ENCODE assay signal across 26 cellular contexts in genomic region chr5:133081716-133082115, GRCh38. TPM values are rescaled to one million over a fixed set of nuclear protein-coding genes. Genes with fewer than 3 reads are reported as not detected.
DNase-seq lines count a peak whose midpoint lies in the region; ATAC-seq lines count a peak whose summit lies in the region.
"Had no signal": no experiment of that assay in that cellular context is flagged by ENCODE, and none has a peak within 500 bp of the region (broad histone marks: within the 10 kb centered on the region; RNA-seq: fewer than 3 reads in every experiment).

No MANE protein-coding gene starts in this region.

- peak overlapping the region; percentile 9 for H3K9ac ChIP-seq in mesenchymal stem cell (ENCODE audit: low read length)

- no peak overlapping the region for H2BK120ac ChIP-seq in mesenchymal stem cell (ENCODE audit: low read depth, low read length)

- H4K91ac ChIP-seq in mesenchymal stem cell (ENCODE audit: low read length) = no peak overlapping the region

- H3K14ac ChIP-seq in mesenchymal stem cell (ENCODE audit: low read length in 2 of 2) = no peak overlapping the region

- no peaks in the 10 kb centered on the region for H3K9me3 Mint-ChIP-seq in T-helper 1 cell treated with Interleukin-12 subunit alpha and Interleukin-12 subunit beta and Interleukin-4 antibody, amounts not matched to agents 30 μg/mL and 1 μg/mL, for 36 hours
- peaks cover 0 to 1% (median 0%) of the 10 kb centered on the region in 7 donors for H3K9me3 Mint-ChIP-seq in CD4-positive, CD25-positive, alpha-beta regulatory T cell
- no peaks in the 10 kb centered on the region for H3K9me3 Mint-ChIP-seq in activated T-helper 17 cell treated with anti-CD3 and anti-CD28 coated beads, Interleukin-2, amount 50 U/mL, for 72 hours
- H3K9me3 Mint-ChIP-seq: activated naive CD4-positive, alpha-beta T cell treated with anti-CD3 and anti-CD28 coated beads for 36 hours; HFFc6; stimulated activated naive CD8-positive, alpha-beta T cell treated with anti-CD3 and anti-CD28 coated beads, Interleukin-15, amount 100 ng/mL, for 72 hours had no signal

- no peak overlapping the region for H3K27ac ChIP-seq in CD4-positive, CD25-positive, alpha-beta regulatory T cell (ENCODE audit: insufficient read depth, low read length, poor library complexity, severe bottlenecking)
- no peak overlapping the region for H3K27ac ChIP-seq in mesenchymal stem cell (ENCODE audit: low read length, poor library complexity, severe bottlenecking)
- H3K27ac ChIP-seq: 22Rv1, esophagus muscularis mucosa, tibial artery had no signal

- H3K36me3 Mint-ChIP-seq in T-helper 1 cell treated with Interleukin-12 subunit alpha and Interleukin-12 subunit beta and Interleukin-4 antibody, amounts not matched to agents 30 μg/mL and 1 μg/mL, for 36 hours (ENCODE audit: low read depth) = peaks cover 19% of the 10 kb centered on the region
- H3K36me3 Mint-ChIP-seq in CD4-positive, CD25-positive, alpha-beta regulatory T cell = peaks cover 31% of the 10 kb centered on the region
- H3K36me3 Mint-ChIP-seq in activated T-helper 17 cell treated with anti-CD3 and anti-CD28 coated beads, Interleukin-2, amount 50 U/mL, for 72 hours (ENCODE audit: low read depth) = peaks cover 98% of the 10 kb centered on the region

- no peak overlapping the region for H3K4me3 ChIP-seq in CD4-positive, CD25-positive, alpha-beta regulatory T cell (ENCODE audit: low read depth, low read length)
- no peak overlapping the region for H3K4me3 ChIP-seq in mesenchymal stem cell (ENCODE audit: insufficient read depth in 1 of 2, low read depth in 1 of 2, low read length in 2 of 2)
- H3K4me3 ChIP-seq: esophagus muscularis mucosa, tibial artery had no signal

- H3K18ac ChIP-seq in mesenchymal stem cell (ENCODE audit: low read depth in 1 of 2, low read length in 2 of 2) = no peak overlapping the region

- H3K4me3 Mint-ChIP-seq in T-helper 1 cell treated with Interleukin-12 subunit alpha and Interleukin-12 subunit beta and Interleukin-4 antibody, amounts not matched to agents 30 μg/mL and 1 μg/mL, for 36 hours = no peak overlapping the region
- no peak overlapping the region for H3K4me3 Mint-ChIP-seq in CD4-positive, CD25-positive, alpha-beta regulatory T cell
- no peak overlapping the region for H3K4me3 Mint-ChIP-seq in activated T-helper 17 cell treated with anti-CD3 and anti-CD28 coated beads, Interleukin-2, amount 50 U/mL, for 72 hours
- H3K4me3 Mint-ChIP-seq: activated naive CD4-positive, alpha-beta T cell treated with anti-CD3 and anti-CD28 coated beads for 36 hours; B cell; HFFc6; stimulated activated naive CD8-positive, alpha-beta T cell treated with anti-CD3 and anti-CD28 coated beads, Interleukin-15, amount 100 ng/mL, for 72 hours had no signal

- DNase-seq in T-helper 1 cell (no peak), mesenchymal stem cell (no peak), NCI-H2107 (lab: John Stamatoyannopoulos, UW) (no peak), mucosa of gallbladder (ENCODE audit: low spot score) (no peak)
- no peak for DNase-seq in CD4-positive, CD25-positive, alpha-beta regulatory T cell
- DNase-seq: activated CD4-positive, CD25-positive, alpha-beta regulatory T cell treated with anti-CD3 and anti-CD28 coated beads, Interleukin-2, amount 50 U/mL, for 72 hours; activated naive CD4-positive, alpha-beta T cell treated with anti-CD3 and anti-CD28 coated beads for 36 hours; DMS79 treated with DMSO at 0.1 percent for 48 hours; effector memory CD4-positive, alpha-beta T cell; HFFc6; islet precursor cell; NCI-H187 treated with DMSO at 0.1 percent for 48 hours; NCI-H345; NCI-H774; retina; SHP77; stimulated activated CD4-positive, alpha-beta T cell treated with anti-CD3 and anti-CD28 coated beads, Interleukin-4, amount 100 ng/mL, for 24 hours; stimulated activated naive CD8-positive, alpha-beta T cell treated with anti-CD3 and anti-CD28 coated beads, Interleukin-15, amount 100 ng/mL, for 72 hours; SW 1271; tibial artery had no signal

- no peaks in the 10 kb centered on the region for H3K9me3 ChIP-seq in CD4-positive, CD25-positive, alpha-beta regulatory T cell (ENCODE audit: control insufficient read depth in 2 of 2, low read length in 2 of 2)
- H3K9me3 ChIP-seq in mesenchymal stem cell (ENCODE audit: control insufficient read depth, low read length) = no peaks in the 10 kb centered on the region
- H3K9me3 ChIP-seq: esophagus muscularis mucosa, tibial artery had no signal

- no peak overlapping the region for H4K8ac ChIP-seq in mesenchymal stem cell (ENCODE audit: low read length)

- ATAC-seq in CD4-positive, CD25-positive, alpha-beta regulatory T cell (ENCODE audit: low read depth in 2 of 2) = no peak
- no peak for ATAC-seq in activated T-helper 17 cell treated with anti-CD3 and anti-CD28 coated beads, Interleukin-2, amount 50 U/mL, for 72 hours (replicated peaks)
- no peak for ATAC-seq in GM21737 (IDR thresholded peaks at IDR 0.05; ENCODE audit: unreplicated experiment)
- ATAC-seq: stimulated activated naive CD8-positive, alpha-beta T cell treated with anti-CD3 and anti-CD28 coated beads, Interleukin-15, amount 100 ng/mL, for 72 hours had no signal

- H2AFZ ChIP-seq in mesenchymal stem cell (ENCODE audit: low read depth, low read length) = no peak overlapping the region

- peaks cover 9% of the 10 kb centered on the region for H3K4me1 Mint-ChIP-seq in T-helper 1 cell treated with Interleukin-12 subunit alpha and Interleukin-12 subunit beta and Interleukin-4 antibody, amounts not matched to agents 30 μg/mL and 1 μg/mL, for 36 hours (ENCODE audit: low read depth)
- peaks cover 22 to 44% (median 33%) of the 10 kb centered on the region in 4 donors for H3K4me1 Mint-ChIP-seq in CD4-positive, CD25-positive, alpha-beta regulatory T cell
- peaks cover 8% of the 10 kb centered on the region for H3K4me1 Mint-ChIP-seq in activated T-helper 17 cell treated with anti-CD3 and anti-CD28 coated beads, Interleukin-2, amount 50 U/mL, for 72 hours

- no peaks in the 10 kb centered on the region for H3K27me3 Mint-ChIP-seq in T-helper 1 cell treated with Interleukin-12 subunit alpha and Interleukin-12 subunit beta and Interleukin-4 antibody, amounts not matched to agents 30 μg/mL and 1 μg/mL, for 36 hours (ENCODE audit: low read depth)
- no peaks in the 10 kb centered on the region for H3K27me3 Mint-ChIP-seq in CD4-positive, CD25-positive, alpha-beta regulatory T cell
- H3K27me3 Mint-ChIP-seq in activated T-helper 17 cell treated with anti-CD3 and anti-CD28 coated beads, Interleukin-2, amount 50 U/mL, for 72 hours = no peaks in the 10 kb centered on the region
- H3K27me3 Mint-ChIP-seq: B cell; stimulated activated naive CD8-positive, alpha-beta T cell treated with anti-CD3 and anti-CD28 coated beads, Interleukin-15, amount 100 ng/mL, for 72 hours had no signal

- H2BK15ac ChIP-seq in mesenchymal stem cell (ENCODE audit: low read depth, poor library complexity, severe bottlenecking) = no peak overlapping the region

- H3K79me1 ChIP-seq in mesenchymal stem cell (replicated peaks; ENCODE audit: low read length, poor library complexity, severe bottlenecking) = peaks cover 5% of the 10 kb centered on the region

- no peaks in the 10 kb centered on the region for H3K4me1 ChIP-seq in CD4-positive, CD25-positive, alpha-beta regulatory T cell (ENCODE audit: control insufficient read depth, insufficient read depth, low read length, poor library complexity, severe bottlenecking)
- no peaks in the 10 kb centered on the region for H3K4me1 ChIP-seq in mesenchymal stem cell (ENCODE audit: control insufficient read depth, insufficient read depth, low read depth, low read length)

- H3K27ac Mint-ChIP-seq in T-helper 1 cell treated with Interleukin-12 subunit alpha and Interleukin-12 subunit beta and Interleukin-4 antibody, amounts not matched to agents 30 μg/mL and 1 μg/mL, for 36 hours = peak overlapping the region; percentile 22
- H3K27ac Mint-ChIP-seq in CD4-positive, CD25-positive, alpha-beta regulatory T cell = peak overlapping the region in 2 of 3 donors; percentile 56
- H3K27ac Mint-ChIP-seq in activated T-helper 17 cell treated with anti-CD3 and anti-CD28 coated beads, Interleukin-2, amount 50 U/mL, for 72 hours = peak overlapping the region; percentile 43
- H3K27ac Mint-ChIP-seq: B cell had no signal

- H3K27me3 ChIP-seq in CD4-positive, CD25-positive, alpha-beta regulatory T cell (ENCODE audit: control insufficient read depth, insufficient read depth, low read length) = no peaks in the 10 kb centered on the region
- H3K27me3 ChIP-seq in mesenchymal stem cell (ENCODE audit: control insufficient read depth in 1 of 2, insufficient read depth in 1 of 2, low read length in 2 of 2) = no peaks in the 10 kb centered on the region
- H3K27me3 ChIP-seq: esophagus muscularis mucosa, tibial artery had no signal

- no peak overlapping the region for H3K23ac ChIP-seq in mesenchymal stem cell (ENCODE audit: low read length in 2 of 2)

- H3K4ac ChIP-seq in mesenchymal stem cell (ENCODE audit: low read depth in 1 of 2, low read length in 2 of 2) = no peak overlapping the region

- H3K36me3 ChIP-seq in CD4-positive, CD25-positive, alpha-beta regulatory T cell (ENCODE audit: control insufficient read depth, insufficient read depth, low read length) = peaks cover 41% of the 10 kb centered on the region
- peaks cover 9 to 55% of the 10 kb centered on the region in 2 experiments for H3K36me3 ChIP-seq in mesenchymal stem cell (ENCODE audit: control insufficient read depth in 1 of 2, insufficient read depth in 2 of 2, low read depth in 1 of 2, low read length in 2 of 2)

- no peak overlapping the region for H2BK5ac ChIP-seq in mesenchymal stem cell (ENCODE audit: low read depth, low read length, poor library complexity, severe bottlenecking)

- H3K4me2 ChIP-seq in mesenchymal stem cell (ENCODE audit: low read length, poor library complexity, severe bottlenecking) = no peak overlapping the region

- no peak overlapping the region for H2BK12ac ChIP-seq in mesenchymal stem cell (ENCODE audit: low read length in 2 of 2)

- WGBS in mesenchymal stem cell = no CpG with 5 or more reads among the region's 1 CpG

- no peak overlapping the region for H2AK5ac ChIP-seq in mesenchymal stem cell (ENCODE audit: low read length, severe bottlenecking)

RNA-seq across cellular contexts. Expression of gene HSPA4, which starts 29.9 kb away (rescaled TPM):
- 47.9 TPM for total RNA-seq in CD4-positive, CD25-positive, alpha-beta regulatory T cell
- polyA plus RNA-seq in CD4-positive, CD25-positive, alpha-beta regulatory T cell = 10 to 100 TPM; 32.8 to 39.0 (median 36.0) TPM
- 100 to 1,000 TPM in 1 of 2 donors, 10 to 100 TPM in 1; 95.5 to 190 TPM for total RNA-seq in activated T-helper 17 cell treated with anti-CD3 and anti-CD28 coated beads, Interleukin-2, amount 50 U/mL, for 72 hours
- 154 TPM for polyA plus RNA-seq in mesenchymal stem cell (2013, experiment 1 of 2)
- polyA plus RNA-seq in mesenchymal stem cell (2013, experiment 2 of 2) = 164 TPM
- 91.0 TPM for total RNA-seq in mucosa of gallbladder

RNA-seq across cellular contexts. Expression of gene ZCCHC10, which starts 55.4 kb away (rescaled TPM):
- total RNA-seq in CD4-positive, CD25-positive, alpha-beta regulatory T cell = 20.0 TPM
- polyA plus RNA-seq in CD4-positive, CD25-positive, alpha-beta regulatory T cell = 10 to 100 TPM; 38.7 to 54.0 (median 44.4) TPM
- 10 to 100 TPM; 19.4 to 23.3 TPM for total RNA-seq in activated T-helper 17 cell treated with anti-CD3 and anti-CD28 coated beads, Interleukin-2, amount 50 U/mL, for 72 hours
- 37.4 TPM for polyA plus RNA-seq in mesenchymal stem cell (2013, experiment 1 of 2)
- polyA plus RNA-seq in mesenchymal stem cell (2013, experiment 2 of 2) = 36.9 TPM
- 18.5 TPM for total RNA-seq in mucosa of gallbladder
